ENCODE assay signal across 17 cellular contexts in genomic region chr19:33395561-33396550, GRCh38. TPM values are rescaled to one million over a fixed set of nuclear protein-coding genes. Genes with fewer than 3 reads are reported as not detected.
DNase-seq lines count a peak whose midpoint lies in the region; ATAC-seq, FAIRE-seq and TF ChIP-seq lines count a peak whose summit lies in the region.
"Had no signal": no experiment of that assay in that cellular context is flagged by ENCODE, and none has a peak within 500 bp of the region (broad histone marks: within the 10 kb centered on the region; RNA-seq: fewer than 3 reads in every experiment).

No MANE protein-coding gene starts in this region.

- FAIRE-seq in GM12892 (lab: Jason Lieb, UNC): no peak

- H3K9me3 Mint-ChIP-seq in activated CD4-positive, alpha-beta T cell treated with anti-CD3 and anti-CD28 coated beads, Interleukin-2, amount 10 ng/mL, durations not matched to agents 24 days and 14 days: no peaks in the 10 kb centered on the region
- H3K9me3 Mint-ChIP-seq: CD8-positive, alpha-beta T cell; stimulated activated naive CD8-positive, alpha-beta T cell treated with anti-CD3 and anti-CD28 coated beads, Interleukin-15, Interleukin-2, amounts not matched to agents 100 ng/mL and 50 ng/mL, for 24 hours had no signal

- no peak overlapping the region for H3K9ac ChIP-seq in subcutaneous abdominal adipose tissue (ENCODE audit: low read length in 5 of 5)
- H3K9ac ChIP-seq: KMS-11 had no signal

- no peaks in the 10 kb centered on the region for H3K36me3 Mint-ChIP-seq in activated CD4-positive, alpha-beta T cell treated with anti-CD3 and anti-CD28 coated beads, Interleukin-2, amount 10 ng/mL, durations not matched to agents 24 days and 14 days (ENCODE audit: low read depth)
- H3K36me3 Mint-ChIP-seq: CD8-positive, alpha-beta T cell had no signal

- H3K4me3 Mint-ChIP-seq in activated CD4-positive, alpha-beta T cell treated with anti-CD3 and anti-CD28 coated beads, Interleukin-2, amount 10 ng/mL, durations not matched to agents 24 days and 14 days: no peak overlapping the region
- H3K4me3 Mint-ChIP-seq: CD8-positive, alpha-beta T cell; stimulated activated naive CD8-positive, alpha-beta T cell treated with anti-CD3 and anti-CD28 coated beads, Interleukin-15, Interleukin-2, amounts not matched to agents 100 ng/mL and 50 ng/mL, for 24 hours had no signal

- peak; percentile 23 for DNase-seq in GM12892 (ENCODE audit: insufficient read length)
- DNase-seq in astrocyte of the spinal cord (ENCODE audit: low read depth, low spot score): peak; percentile 28
- DNase-seq in right lobe of liver: peak in 2 of 3 donors; percentile 27 to 56
- DNase-seq in activated CD4-positive, alpha-beta T cell treated with anti-CD3 and anti-CD28 coated beads, Interleukin-2, amount 10 ng/mL, durations not matched to agents 24 days and 14 days: no peak
- no peak for DNase-seq in activated CD4-positive, CD25-positive, alpha-beta regulatory T cell treated with anti-CD3 and anti-CD28 coated beads, Interleukin-2, amount 50 U/mL, for 72 hours
- DNase-seq in NCI-H2196 (lab: John Stamatoyannopoulos, UW; ENCODE audit: unreplicated experiment): no peak
- DNase-seq: activated T-cell treated with anti-CD3 and anti-CD28 coated beads, Interleukin-2, amount 50 U/mL, for 1 hour; CD8-positive, alpha-beta T cell; midbrain; NCI-H2029; NK-92 treated with Interleukin-12 subunit alpha and Interleukin-12 subunit beta, amount 100 ng/mL, for 24 hours had no signal

- no peak for TF ChIP-seq POLR2A in GM12892 (IDR thresholded peaks at IDR 0.05; ENCODE audit: low read depth, low read length)
- TF ChIP-seq POLR2A in right lobe of liver (IDR thresholded peaks at IDR 0.05): no peak

- WGBS in right lobe of liver (ENCODE audit: insufficient coverage, low coverage, low lambda C conversion rate, missing lambda C conversion rate): 70% methylated on average over 5 of the region's 31 CpGs

- H3K27me3 Mint-ChIP-seq in activated CD4-positive, alpha-beta T cell treated with anti-CD3 and anti-CD28 coated beads, Interleukin-2, amount 10 ng/mL, durations not matched to agents 24 days and 14 days: no peaks in the 10 kb centered on the region
- H3K27me3 Mint-ChIP-seq: progenitor cell of endocrine pancreas; stimulated activated naive CD8-positive, alpha-beta T cell treated with anti-CD3 and anti-CD28 coated beads, Interleukin-15, Interleukin-2, amounts not matched to agents 100 ng/mL and 50 ng/mL, for 24 hours had no signal

- H3K4me1 Mint-ChIP-seq in activated CD4-positive, alpha-beta T cell treated with anti-CD3 and anti-CD28 coated beads, Interleukin-2, amount 10 ng/mL, durations not matched to agents 24 days and 14 days: no peaks in the 10 kb centered on the region

- TF ChIP-seq CTCF in astrocyte of the spinal cord (IDR thresholded peaks at IDR 0.05; ENCODE audit: low read depth, low read length): no peak
- TF ChIP-seq CTCF in right lobe of liver (IDR thresholded peaks at IDR 0.05): no peak

- H3K4me1 ChIP-seq in right lobe of liver (peaks cover 0 to 96% (median 47%) of the 10 kb centered on the region in 4 donors), subcutaneous abdominal adipose tissue (ENCODE audit: control insufficient read depth in 5 of 5, insufficient read depth in 5 of 5, low read length in 5 of 5) (peaks cover 22 to 73% (median 71%) of the 10 kb centered on the region in 5 donors)

- no peaks in the 10 kb centered on the region for H3K27me3 ChIP-seq in right lobe of liver
- H3K27me3 ChIP-seq in subcutaneous abdominal adipose tissue (ENCODE audit: control insufficient read depth in 5 of 5, insufficient read depth in 4 of 5, low read length in 5 of 5): no peaks in the 10 kb centered on the region
- H3K27me3 ChIP-seq: body of pancreas had no signal

- H3K27ac ChIP-seq in right lobe of liver (peak overlapping the region in 1 of 3 donors; percentile 66), subcutaneous abdominal adipose tissue (ENCODE audit: low read depth, low read length) (peak overlapping the region; percentile 63)
- H3K27ac ChIP-seq: body of pancreas, KMS-11 had no signal

- in situ Hi-C loops in astrocyte of the spinal cord (cut with HindIII; ENCODE audit: low sequenced_read_pairs): no loop called here

- H3K9me3 ChIP-seq in right lobe of liver (no peaks in the 10 kb centered on the region), subcutaneous abdominal adipose tissue (ENCODE audit: control insufficient read depth in 5 of 5, low read length in 5 of 5) (no peaks in the 10 kb centered on the region)
- H3K9me3 ChIP-seq: body of pancreas had no signal

- H3K27ac Mint-ChIP-seq in activated CD4-positive, alpha-beta T cell treated with anti-CD3 and anti-CD28 coated beads, Interleukin-2, amount 10 ng/mL, durations not matched to agents 24 days and 14 days: no peak overlapping the region
- H3K27ac Mint-ChIP-seq: CD8-positive, alpha-beta T cell; stimulated activated naive CD8-positive, alpha-beta T cell treated with anti-CD3 and anti-CD28 coated beads, Interleukin-15, Interleukin-2, amounts not matched to agents 100 ng/mL and 50 ng/mL, for 24 hours had no signal

- no peaks in the 10 kb centered on the region for H3K36me3 ChIP-seq in right lobe of liver
- peaks cover 0 to 17% (median 1%) of the 10 kb centered on the region in 5 donors for H3K36me3 ChIP-seq in subcutaneous abdominal adipose tissue (ENCODE audit: control insufficient read depth in 5 of 5, insufficient read depth in 5 of 5, low read length in 5 of 5)

- ATAC-seq in right lobe of liver (no peak), HG03280 (IDR thresholded peaks at IDR 0.05; ENCODE audit: unreplicated experiment) (no peak)
- ATAC-seq: body of pancreas; CD8-positive, alpha-beta T cell had no signal

- H3K4me3 ChIP-seq in astrocyte of the spinal cord (ENCODE audit: low read depth, low read length): no peak overlapping the region
- no peak overlapping the region for H3K4me3 ChIP-seq in right lobe of liver
- peak overlapping the region in 1 of 5 donors; percentile 23 for H3K4me3 ChIP-seq in subcutaneous abdominal adipose tissue (ENCODE audit: low read depth in 1 of 5, low read length in 5 of 5)
- H3K4me3 ChIP-seq: body of pancreas had no signal

- intact Hi-C loops in right lobe of liver (cut with DNase I): no loop called here
- intact Hi-C loops in activated CD4-positive, alpha-beta T cell treated with anti-CD3 and anti-CD28 coated beads, Interleukin-2, amount 10 ng/mL, durations not matched to agents 24 days and 14 days (cut with micrococcal nuclease): no loop called here

RNA-seq across cellular contexts. Expression of gene CEBPG, which starts 22.3 kb away (rescaled TPM):
- polyA plus RNA-seq in GM12892 (2012; ENCODE audit: missing spikeins): 11.4 TPM
- total RNA-seq in right lobe of liver: 10 to 100 TPM; 15.0 to 32.3 (median 27.1) TPM
- 29.7 and 29.8 TPM in 2 replicates for total RNA-seq in activated CD4-positive, alpha-beta T cell treated with anti-CD3 and anti-CD28 coated beads, Interleukin-2, amount 10 ng/mL, durations not matched to agents 24 days and 14 days

Comparison
In these comparisons a context has a peak if more than half of its experiments do, and no peak if none do; other contexts are left out.
1. DNase-seq: peak in GM12892 (single experiment), astrocyte of the spinal cord (single experiment) and right lobe of liver (2 of 3); none in activated CD4-positive, alpha-beta T cell treated with anti-CD3 and anti-CD28 coated beads, Interleukin-2, amount 10 ng/mL, durations not matched to agents 24 days and 14 days (single experiment), activated CD4-positive, CD25-positive, alpha-beta regulatory T cell treated with anti-CD3 and anti-CD28 coated beads, Interleukin-2, amount 50 U/mL, for 72 hours (single experiment) and NCI-H2196 (single experiment).